ENCODE assay signal across 1 cellular context in genomic region chr2:108586631-108587030, GRCh38.
TF ChIP-seq lines count a peak whose summit lies in the region.

No MANE protein-coding gene starts in this region.

TF ChIP-seq in H1, 55 proteins besides CTCF, POLR2A, EP300 and RAD21 (continued from another document):
- TF ChIP-seq GTF2F1 (IDR thresholded peaks at IDR 0.05; ENCODE audit: borderline replicate concordance, low read depth, low read length) (no peak), POU5F1 (IDR thresholded peaks at IDR 0.05; ENCODE audit: low read depth, low read length) (no peak), RXRA (IDR thresholded peaks at IDR 0.05; ENCODE audit: insufficient read depth, low read depth, low read length) (no peak), TAF7 (optimal IDR thresholded peaks at IDR 0.05; ENCODE audit: borderline replicate concordance, low read depth, low read length) (no peak), NANOG (IDR thresholded peaks at IDR 0.05; ENCODE audit: insufficient read depth, low read depth, low read length, poor library complexity, severe bottlenecking) (no peak), SIRT6 (IDR thresholded peaks at IDR 0.05; ENCODE audit: low read length) (no peak), MAX (IDR thresholded peaks at IDR 0.05) (no peak)
